Comparison of ENCODE assay signal across 8 cellular contexts in the genomic region with DNA sequence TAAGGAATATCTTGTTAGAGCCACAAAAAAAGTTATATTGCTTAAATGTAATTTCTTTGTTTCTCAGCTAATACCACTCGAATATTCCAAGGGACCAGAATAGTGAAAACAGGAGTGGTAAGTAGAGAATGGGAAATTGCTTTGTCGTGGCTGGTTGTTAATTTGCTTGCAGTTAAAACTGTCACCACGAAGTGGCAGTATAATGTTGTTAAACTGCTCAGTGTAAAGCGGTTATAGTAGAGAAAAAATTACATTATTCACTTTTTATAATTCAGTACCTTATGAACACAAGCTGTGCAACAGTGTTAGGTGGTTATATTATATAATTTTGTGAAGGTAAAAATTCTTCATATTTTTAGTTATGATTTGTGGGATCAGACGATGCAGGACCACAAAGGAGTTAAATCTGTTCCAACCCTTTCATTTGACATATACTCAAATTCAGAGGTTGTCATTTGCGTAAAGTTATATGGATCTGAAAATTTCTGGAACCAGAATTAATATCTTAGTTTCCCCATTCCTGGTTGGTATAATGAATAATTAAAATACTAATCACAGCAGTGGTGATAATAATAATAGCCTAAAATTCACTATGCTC.
A peak's percentile ranks its signal among the peaks of the same experiment; 100 is the strongest.
DNase-seq lines count a peak whose midpoint lies in the region; ATAC-seq and TF ChIP-seq lines count a peak whose summit lies in the region.

No MANE protein-coding gene starts in this region.

- DNase-seq in 8988T = peak; percentile 33
- DNase-seq in GM12865 (ENCODE audit: low read depth) = peak; percentile 28
- DNase-seq in NCI-H446 (lab: John Stamatoyannopoulos, UW) = peak; percentile 12 to 64
- peak; percentile 58 to 63 for DNase-seq in cardiac fibroblast (ENCODE audit: low read depth in 2 of 2)
- peak; percentile 49 to 54 for DNase-seq in lung microvascular endothelial cell (ENCODE audit: low read depth in 2 of 2)
- DNase-seq in activated T-cell treated with anti-CD3 and anti-CD28 coated beads, Interleukin-2, amount 50 U/mL, for 1 hour = no peak

- ATAC-seq in GM19397 (IDR thresholded peaks at IDR 0.05; ENCODE audit: unreplicated experiment) = no peak
- no peak for ATAC-seq in GM18505 (IDR thresholded peaks at IDR 0.05; ENCODE audit: unreplicated experiment)

- H3K4me3 ChIP-seq in GM12865 (ENCODE audit: low read depth, low read length) (no peak overlapping the region), cardiac fibroblast (replicated peaks in 1 of 2; ENCODE audit: low read depth in 2 of 2, low read length in 2 of 2) (no peak overlapping the region)

- no peak for TF ChIP-seq POLR2A in GM18505 (IDR thresholded peaks at IDR 0.05; ENCODE audit: borderline replicate concordance, extremely low read depth, insufficient read depth, insufficient read length)

- TF ChIP-seq CTCF in GM12865 (IDR thresholded peaks at IDR 0.05; ENCODE audit: insufficient read depth, low read depth, low read length, missing control alignments) = peak; percentile 51
- TF ChIP-seq CTCF in cardiac fibroblast (IDR thresholded peaks at IDR 0.05; ENCODE audit: low read depth, low read length) = peak; percentile 45
